Comparison of ENCODE assay signal across 8 cellular contexts in genomic region chr4:153344131-153345010, GRCh38.
A peak's percentile ranks its signal among the peaks of the same experiment; 100 is the strongest.
DNase-seq lines count a peak whose midpoint lies in the region; ATAC-seq and TF ChIP-seq lines count a peak whose summit lies in the region.

Gene MND1, plus strand, starts transcription at chr4:153344688. Its CDS starts 50 bp downstream, at chr4:153344738.

- H3K9ac ChIP-seq in BLaER1, result peak within 1 kb of the TSS; percentile 98

- DNase-seq in NCI-H510A (lab: John Stamatoyannopoulos, UW) (peak; percentile 34), choroid plexus epithelial cell (ENCODE audit: low read depth) (peak; percentile 79), kidney tubule cell (ENCODE audit: low spot score) (peak; percentile 84)
- DNase-seq in activated CD4-positive, alpha-beta T cell treated with anti-CD3 and anti-CD28 coated beads for 24 hours (ENCODE audit: low read depth in 2 of 2), result peak; percentile 87 to 89
- peak; percentile 85 to 90 (median 89) for DNase-seq in stimulated activated CD4-positive, alpha-beta T cell treated with anti-CD3 and anti-CD28 coated beads, Interleukin-1b, Interleukin-23, amount 100 ng/mL, for 24 hours (ENCODE audit: low read depth in 4 of 4, low spot score in 1 of 4)

- H3K4me1 ChIP-seq in BLaER1, result peaks cover 83% of the 10 kb centered on the region

- peak; percentile 62 for TF ChIP-seq CTCF in choroid plexus epithelial cell (conservative IDR thresholded peaks at IDR 0.05; ENCODE audit: low read depth, low read length)

- no peaks in the 10 kb centered on the region for H4K20me1 ChIP-seq in BLaER1

- TF ChIP-seq POLR2A in GM19193 (IDR thresholded peaks at IDR 0.05; ENCODE audit: extremely low read depth, insufficient read depth, insufficient read length), result peak; percentile 72

- H3K9me3 ChIP-seq in BLaER1, result no peaks in the 10 kb centered on the region

- H3K27ac ChIP-seq in BLaER1, result peak within 1 kb of the TSS; percentile 99

- ATAC-seq in HG03432 (IDR thresholded peaks at IDR 0.05; ENCODE audit: unreplicated experiment), result peak; percentile 88

- H3K4me2 ChIP-seq in BLaER1, result peak within 1 kb of the TSS; percentile 90

- no peaks in the 10 kb centered on the region for H3K27me3 ChIP-seq in BLaER1

- H3K4me3 ChIP-seq in BLaER1 (peak within 1 kb of the TSS; percentile 82), choroid plexus epithelial cell (ENCODE audit: low read depth, low read length) (peak within 1 kb of the TSS; percentile 74)

- peaks cover 6% of the 10 kb centered on the region; the same call in 1 of the 2 replicates for H3K36me3 ChIP-seq in BLaER1

Comparison
In these comparisons a context has a peak if more than half of its experiments do, and no peak if none do; other contexts are left out.
1. Peak in every context shown above with its lines: DNase-seq, ATAC-seq, H3K4me3 ChIP-seq and H3K27ac ChIP-seq.
2. DNase-seq: peak in every context shown above with its lines; median percentile 89 in stimulated activated CD4-positive, alpha-beta T cell treated with anti-CD3 and anti-CD28 coated beads, Interleukin-1b, Interleukin-23, amount 100 ng/mL, for 24 hours; 88 in activated CD4-positive, alpha-beta T cell treated with anti-CD3 and anti-CD28 coated beads for 24 hours; 84 in kidney tubule cell; 79 in choroid plexus epithelial cell; 34 in NCI-H510A.